ENCODE assay signal across 1 cellular context in the genomic region with DNA sequence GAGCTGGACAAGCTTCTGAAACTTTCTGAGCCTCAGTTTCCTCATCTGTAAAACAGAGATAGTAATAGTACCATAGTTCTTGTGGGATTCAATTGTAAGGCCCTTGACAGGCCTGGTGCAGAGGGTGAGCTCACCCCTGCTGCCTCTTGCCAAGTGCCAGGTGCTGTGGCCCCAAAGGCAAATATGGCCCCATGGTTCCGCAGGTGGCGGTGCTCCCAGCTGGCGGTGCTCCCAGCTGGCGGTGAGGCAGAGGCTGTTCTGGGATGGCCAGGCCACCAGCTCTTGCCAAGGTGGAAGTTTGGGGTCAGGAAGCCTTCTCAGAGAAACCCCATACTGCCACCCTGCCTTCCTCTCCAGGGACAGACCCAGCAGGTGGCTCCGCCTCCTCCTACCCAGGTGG.
TF ChIP-seq lines count a peak whose summit lies in the region.

No MANE protein-coding gene starts in this region.

TF ChIP-seq in HepG2, 621 proteins besides CTCF, POLR2A, EP300 and RAD21:
- TF ChIP-seq, protein P1, sequence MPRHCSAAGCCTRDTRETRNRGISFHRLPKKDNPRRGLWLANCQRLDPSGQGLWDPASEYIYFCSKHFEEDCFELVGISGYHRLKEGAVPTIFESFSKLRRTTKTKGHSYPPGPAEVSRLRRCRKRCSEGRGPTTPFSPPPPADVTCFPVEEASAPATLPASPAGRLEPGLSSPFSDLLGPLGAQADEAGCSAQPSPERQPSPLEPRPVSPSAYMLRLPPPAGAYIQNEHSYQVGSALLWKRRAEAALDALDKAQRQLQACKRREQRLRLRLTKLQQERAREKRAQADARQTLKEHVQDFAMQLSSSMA (CRISPR knock-in tag; IDR thresholded peaks at IDR 0.05) = no peak
- TF ChIP-seq, protein P2, sequence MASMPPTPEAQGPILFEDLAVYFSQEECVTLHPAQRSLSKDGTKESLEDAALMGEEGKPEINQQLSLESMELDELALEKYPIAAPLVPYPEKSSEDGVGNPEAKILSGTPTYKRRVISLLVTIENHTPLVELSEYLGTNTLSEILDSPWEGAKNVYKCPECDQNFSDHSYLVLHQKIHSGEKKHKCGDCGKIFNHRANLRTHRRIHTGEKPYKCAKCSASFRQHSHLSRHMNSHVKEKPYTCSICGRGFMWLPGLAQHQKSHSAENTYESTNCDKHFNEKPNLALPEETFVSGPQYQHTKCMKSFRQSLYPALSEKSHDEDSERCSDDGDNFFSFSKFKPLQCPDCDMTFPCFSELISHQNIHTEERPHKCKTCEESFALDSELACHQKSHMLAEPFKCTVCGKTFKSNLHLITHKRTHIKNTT (CRISPR knock-in tag; IDR thresholded peaks at IDR 0.05) = no peak
- TF ChIP-seq GTF3A (CRISPR knock-in tag; conservative IDR thresholded peaks at IDR 0.05) = no peak
- no peak for TF ChIP-seq ZNF672 (CRISPR knock-in tag; IDR thresholded peaks at IDR 0.05)
- TF ChIP-seq, protein P3, sequence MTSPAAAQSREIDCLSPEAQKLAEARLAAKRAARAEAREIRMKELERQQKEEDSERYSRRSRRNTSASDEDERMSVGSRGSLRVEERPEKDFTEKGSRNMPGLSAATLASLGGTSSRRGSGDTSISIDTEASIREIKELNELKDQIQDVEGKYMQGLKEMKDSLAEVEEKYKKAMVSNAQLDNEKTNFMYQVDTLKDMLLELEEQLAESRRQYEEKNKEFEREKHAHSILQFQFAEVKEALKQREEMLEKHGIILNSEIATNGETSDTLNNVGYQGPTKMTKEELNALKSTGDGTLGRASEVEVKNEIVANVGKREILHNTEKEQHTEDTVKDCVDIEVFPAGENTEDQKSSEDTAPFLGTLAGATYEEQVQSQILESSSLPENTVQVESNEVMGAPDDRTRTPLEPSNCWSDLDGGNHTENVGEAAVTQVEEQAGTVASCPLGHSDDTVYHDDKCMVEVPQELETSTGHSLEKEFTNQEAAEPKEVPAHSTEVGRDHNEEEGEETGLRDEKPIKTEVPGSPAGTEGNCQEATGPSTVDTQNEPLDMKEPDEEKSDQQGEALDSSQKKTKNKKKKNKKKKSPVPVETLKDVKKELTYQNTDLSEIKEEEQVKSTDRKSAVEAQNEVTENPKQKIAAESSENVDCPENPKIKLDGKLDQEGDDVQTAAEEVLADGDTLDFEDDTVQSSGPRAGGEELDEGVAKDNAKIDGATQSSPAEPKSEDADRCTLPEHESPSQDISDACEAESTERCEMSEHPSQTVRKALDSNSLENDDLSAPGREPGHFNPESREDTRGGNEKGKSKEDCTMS (CRISPR knock-in tag; conservative IDR thresholded peaks at IDR 0.05) = no peak
- no peak for TF ChIP-seq SRF (IDR thresholded peaks at IDR 0.05; ENCODE audit: low read depth, low read length)
- no peak for TF ChIP-seq GATAD2A (CRISPR knock-in tag; IDR thresholded peaks at IDR 0.05)
- peak; percentile 55; the same call in 1 of the 2 replicates for TF ChIP-seq ZNF263 (CRISPR knock-in tag; IDR thresholded peaks at IDR 0.05)
